ENCODE assay signal across 8 cellular contexts in the genomic region with DNA sequence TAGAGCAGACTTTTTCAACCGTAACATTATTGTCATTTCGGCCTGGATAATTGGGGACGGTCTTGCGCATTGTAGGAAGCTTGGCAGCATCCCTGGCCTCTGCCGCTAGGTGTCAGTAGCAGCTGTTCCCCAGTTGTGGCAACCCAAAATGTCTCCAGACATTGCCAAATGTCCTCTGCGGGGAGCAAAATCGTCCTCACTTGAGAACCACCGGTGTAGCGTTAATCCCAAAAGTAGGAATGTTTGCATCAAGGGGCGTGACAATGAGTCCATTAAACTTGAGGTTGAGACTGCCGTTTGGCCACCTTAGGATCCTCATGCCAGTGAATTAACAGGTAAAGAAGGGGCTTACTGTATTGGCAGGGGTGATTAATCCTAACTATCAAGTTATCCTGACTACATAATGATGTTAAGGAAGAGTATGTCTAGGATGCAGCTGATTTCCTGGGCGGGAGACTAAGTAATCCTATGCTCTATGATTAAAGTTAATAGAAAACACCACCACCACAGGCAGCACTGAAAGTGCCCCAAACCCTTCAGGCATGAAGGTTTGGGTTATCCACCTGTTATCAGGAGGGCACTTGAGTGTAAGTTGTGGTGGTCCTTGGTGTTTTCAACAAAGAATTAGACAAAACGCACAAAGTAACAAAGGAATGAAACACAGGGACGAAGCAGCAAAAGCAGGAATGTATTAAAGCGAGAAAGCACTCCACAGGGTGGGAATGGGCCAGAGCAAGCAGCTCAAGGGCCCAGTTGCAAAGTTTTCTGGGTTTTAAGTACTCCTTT. TPM values are rescaled to one million over a fixed set of nuclear protein-coding genes. Genes with fewer than 3 reads are reported as not detected.
DNase-seq lines count a peak whose midpoint lies in the region; ATAC-seq lines count a peak whose summit lies in the region.

No MANE protein-coding gene starts in this region.

- peak; percentile 59 for ATAC-seq in GM18870 (IDR thresholded peaks at IDR 0.05; ENCODE audit: unreplicated experiment)

- DNase-seq in ACHN (peak; percentile 75), KBM-7 (peak; percentile 88), SHP77 (lab: John Stamatoyannopoulos, UW) (peak; percentile 43 to 59), fibroblast of the conjunctiva (ENCODE audit: low read depth) (peak; percentile 66), occipital lobe (lab: John Stamatoyannopoulos, UW) (peak; percentile 30), superior temporal gyrus (ENCODE audit: extremely low spot score) (peak; percentile 87)
- peak; percentile 72 for DNase-seq in activated T-helper 9 cell treated with anti-CD3 and anti-CD28 coated beads, Interleukin-2, amount 50 U/mL, for 16 hours (ENCODE audit: low read depth)

- in situ Hi-C loops in ACHN (cut with HindIII; ENCODE audit: low pct_ligation_motif_present, low pct_unique_long_range_greater_than_20kb, low sequenced_read_pairs) (no loop called here), KBM-7 (cut with MboI; ENCODE audit: low pct_unique_long_range_greater_than_20kb, low sequenced_read_pairs) (no loop called here)

RNA-seq across cellular contexts. Expression of a gene that starts 4.9 kb away (rescaled TPM):
- 26.0 TPM for total RNA-seq in occipital lobe

RNA-seq across cellular contexts. Expression of a gene that starts 15.7 kb away (rescaled TPM):
- 30.4 TPM for total RNA-seq in occipital lobe

Comparison
In these comparisons a context has a peak if more than half of its experiments do, and no peak if none do; other contexts are left out.
1. Peak in every context shown above with its lines: DNase-seq and ATAC-seq.
2. DNase-seq: peak in every context shown above with its lines; median percentile 88 in KBM-7; 87 in superior temporal gyrus; 75 in ACHN; 72 in activated T-helper 9 cell treated with anti-CD3 and anti-CD28 coated beads, Interleukin-2, amount 50 U/mL, for 16 hours; 66 in fibroblast of the conjunctiva; 51 in SHP77; 30 in occipital lobe.